1 cellular context compared by ENCODE assay signal in genomic region chr2:27021253-27021801, GRCh38.
TF ChIP-seq lines count a peak whose summit lies in the region.

No MANE protein-coding gene starts in this region.

TF ChIP-seq in K562, 482 proteins besides CTCF, POLR2A, EP300 and RAD21:
- TF ChIP-seq ZBTB9 (CRISPR knock-in tag; IDR thresholded peaks at IDR 0.05) (no peak), PBX2 (CRISPR knock-in tag; IDR thresholded peaks at IDR 0.05; ENCODE audit: low read depth) (no peak), PBX2 (tag; conservative IDR thresholded peaks at IDR 0.05; ENCODE audit: low read depth) (peak; percentile 58), PKNOX1 (IDR thresholded peaks at IDR 0.05) (peak; percentile 44; the same call in 1 of the 2 replicates), MAX (CRISPR knock-in tag; IDR thresholded peaks at IDR 0.05) (no peak), HNRNPLL (IDR thresholded peaks at IDR 0.05; ENCODE audit: low read depth, low read length, poor library complexity, severe bottlenecking) (no peak), CHAMP1 (IDR thresholded peaks at IDR 0.05) (no peak), IRF2 (CRISPR knock-in tag; IDR thresholded peaks at IDR 0.05) (no peak), DIDO1 (tag; IDR thresholded peaks at IDR 0.05; ENCODE audit: low read depth) (no peak), SMAD3 (CRISPR knock-in tag; conservative IDR thresholded peaks at IDR 0.05) (no peak), USF2 (CRISPR knock-in tag; IDR thresholded peaks at IDR 0.05) (no peak), RBFOX2 (IDR thresholded peaks at IDR 0.05; ENCODE audit: low read depth, low read length) (no peak), MEIS2 (IDR thresholded peaks at IDR 0.05; ENCODE audit: partially characterized antibody) (peak; percentile 72), TCF15 (CRISPR knock-in tag; IDR thresholded peaks at IDR 0.05) (no peak), SPI1 (IDR thresholded peaks at IDR 0.05; ENCODE audit: borderline replicate concordance, low read depth, low read length) (peak; percentile 74)
